8 cellular contexts compared by ENCODE assay signal in genomic region chr18:3453540-3454364, GRCh38. TPM values are rescaled to one million over a fixed set of nuclear protein-coding genes. Genes with fewer than 3 reads are reported as not detected.
DNase-seq lines count a peak whose midpoint lies in the region; ATAC-seq, FAIRE-seq and TF ChIP-seq lines count a peak whose summit lies in the region.

No MANE protein-coding gene starts in this region.

- H3K9ac ChIP-seq in HepG2 (ENCODE audit: insufficient read depth, low read depth, low read length), result peak overlapping the region; percentile 96

- intact Hi-C loops in HepG2 (cut with micrococcal nuclease; ENCODE audit: unreplicated experiment), result loop anchor here (1.0 kb wide), 3 partner anchors 12 to 213 kb away; no protein-coding TSS in a partner anchor

- H3K9me3 Mint-ChIP-seq in stimulated activated memory B cell treated with anti-CD40 and anti-IgM and Interleukin-4, amounts not matched to agents 10 μg/mL and 1 μg/mL and 100 μg/mL, for 72 hours, result no peaks in the 10 kb centered on the region

- FAIRE-seq in HepG2 (lab: Jason Lieb, UNC), result peak; percentile 93

- peaks cover 87% of the 10 kb centered on the region for H3K79me2 ChIP-seq in HepG2 (ENCODE audit: insufficient read depth, low read length)

- no peaks in the 10 kb centered on the region for H3K9me3 ChIP-seq in HepG2 (ENCODE audit: low read length)

- BruUV-seq in HepG2 (replicated peaks; lab: Mats Ljungman, UMichigan), result TSS peak; percentile 1

- POLR2A ChIA-PET in HepG2 (lab: Yijun Ruan, JAX), result interaction anchor here (0.8 to 5.8 kb wide), 14 partner anchors 22 to 211 kb away, joined by 3 to 79 read pairs (median 4); partner anchors contain the start of gene MYL12A

- peak overlapping the region; percentile 90 for H3K27ac ChIP-seq in HepG2 (ENCODE audit: extremely low read length, insufficient read depth, low read length)

- peaks cover 41% of the 10 kb centered on the region for H3K4me1 ChIP-seq in HepG2 (ENCODE audit: insufficient read depth, low read length)

- TF ChIP-seq POLR2A in HepG2 (IDR thresholded peaks at IDR 0.05; ENCODE audit: insufficient read depth in 1 of 2, low read depth in 2 of 2, low read length in 2 of 2), result peak in 1 of 2 experiments; percentile 66; a peak in 1 of 4 replicates

- in situ Hi-C loops in HepG2 (cut with HindIII; ENCODE audit: extremely low pct_ligation_motif_present, low pct_unique_long_range_greater_than_20kb), result loop anchor here (5.0 to 25.0 kb wide), 5 partner anchors 139 to 391 kb away; no protein-coding TSS in a partner anchor

- H3K36me3 ChIP-seq in H7 (replicated peaks; ENCODE audit: control insufficient read depth, insufficient read depth, low read length) (peaks cover 22% of the 10 kb centered on the region), HepG2 (replicated peaks in 1 of 2; ENCODE audit: control insufficient read depth in 1 of 2, insufficient read depth in 2 of 2, low read length in 2 of 2) (peaks cover 5 to 25% of the 10 kb centered on the region in 2 experiments; a peak in 4 of 5 replicates)

- TF ChIP-seq EP300 in HepG2 (IDR thresholded peaks at IDR 0.05; ENCODE audit: low read depth in 2 of 2, low read length in 2 of 2), result peak in 1 of 2 experiments; percentile 49; a peak in 1 of 4 replicates
- TF ChIP-seq EP300 in HepG2 (CRISPR knock-in tag; IDR thresholded peaks at IDR 0.05; ENCODE audit: borderline replicate concordance), result no peak

- peak; percentile 97 for DNase-seq in AG09319 (ENCODE audit: extremely low read depth, low read depth)
- no peak for DNase-seq in H7
- DNase-seq in choroid plexus epithelial cell (ENCODE audit: low read depth), result peak; percentile 96
- DNase-seq in HepG2 (ENCODE audit: low spot score), result peak; percentile 96
- DNase-seq in iPS-NIHi11 (ENCODE audit: low spot score), result no peak
- no peak for DNase-seq in SHP77 (lab: John Stamatoyannopoulos, UW)

- H3K4me2 ChIP-seq in HepG2 (ENCODE audit: low read depth, low read length), result peak overlapping the region; percentile 72

- peaks cover 28% of the 10 kb centered on the region for H3K36me3 Mint-ChIP-seq in stimulated activated memory B cell treated with anti-CD40 and anti-IgM and Interleukin-4, amounts not matched to agents 10 μg/mL and 1 μg/mL and 100 μg/mL, for 72 hours

- ATAC-seq in SK-N-SH treated with all-trans-retinoic acid at 6 μM for 48 hours, result peak; percentile 15
- ATAC-seq in HepG2, result peak; percentile 25
- ATAC-seq in stimulated activated memory B cell treated with anti-CD40 and anti-IgM and Interleukin-4, amounts not matched to agents 10 μg/mL and 1 μg/mL and 100 μg/mL, for 72 hours, result peak; percentile 22

- peaks cover 37% of the 10 kb centered on the region for H3K4me1 Mint-ChIP-seq in stimulated activated memory B cell treated with anti-CD40 and anti-IgM and Interleukin-4, amounts not matched to agents 10 μg/mL and 1 μg/mL and 100 μg/mL, for 72 hours

- H3K27me3 Mint-ChIP-seq in stimulated activated memory B cell treated with anti-CD40 and anti-IgM and Interleukin-4, amounts not matched to agents 10 μg/mL and 1 μg/mL and 100 μg/mL, for 72 hours, result no peaks in the 10 kb centered on the region

- no peak for TF ChIP-seq CTCF in AG09319 (IDR thresholded peaks at IDR 0.05; ENCODE audit: low read depth, low read length)
- TF ChIP-seq CTCF in choroid plexus epithelial cell (conservative IDR thresholded peaks at IDR 0.05; ENCODE audit: low read depth, low read length), result no peak
- no peak for TF ChIP-seq CTCF in HepG2 (CRISPR knock-in tag; IDR thresholded peaks at IDR 0.05)

- H3K4me3 ChIP-seq in H7 (ENCODE audit: insufficient read depth, low read depth, low read length) (peak overlapping the region; percentile 54), choroid plexus epithelial cell (ENCODE audit: low read depth, low read length) (peak overlapping the region; percentile 94), HepG2 (replicated peaks in 1 of 3; ENCODE audit: insufficient read depth in 1 of 3, low read depth in 2 of 3, low read length in 3 of 3) (peak overlapping the region; percentile 82 to 93 (median 93))

- H3K27me3 ChIP-seq in H7 (ENCODE audit: control insufficient read depth, insufficient read depth, low read length) (no peaks in the 10 kb centered on the region), HepG2 (ENCODE audit: control insufficient read depth in 1 of 2, insufficient read depth in 2 of 2, low read length in 2 of 2) (no peaks in the 10 kb centered on the region; a peak in 1 of 5 replicates)

- peaks cover 39% of the 10 kb centered on the region for H4K20me1 ChIP-seq in HepG2 (ENCODE audit: insufficient read depth, low read length)

- CTCF ChIA-PET in HepG2 (lab: Yijun Ruan, JAX; ENCODE audit: low intra/inter-chr PET ratio, low total read pairs), result no interaction called here

- TF ChIP-seq RAD21 in HepG2 (CRISPR knock-in tag; IDR thresholded peaks at IDR 0.05), result no peak

- H2AFZ ChIP-seq in HepG2 (ENCODE audit: low read length), result no peak overlapping the region

- H3K27ac Mint-ChIP-seq in stimulated activated memory B cell treated with anti-CD40 and anti-IgM and Interleukin-4, amounts not matched to agents 10 μg/mL and 1 μg/mL and 100 μg/mL, for 72 hours, result peak overlapping the region; percentile 99

- WGBS in HepG2 (ENCODE audit: low lambda C conversion rate), result 3% methylated on average over 19 of the region's 21 CpGs

- peak overlapping the region; percentile 92 for H3K4me3 Mint-ChIP-seq in stimulated activated memory B cell treated with anti-CD40 and anti-IgM and Interleukin-4, amounts not matched to agents 10 μg/mL and 1 μg/mL and 100 μg/mL, for 72 hours

TF ChIP-seq in SK-N-SH treated with all-trans-retinoic acid at 6 μM for 48 hours, 23 proteins besides CTCF, POLR2A, EP300 and RAD21 (continues in another document):
- TF ChIP-seq PPARA (CRISPR knock-in tag; IDR thresholded peaks at IDR 0.05; ENCODE audit: borderline replicate concordance), result no peak
- TF ChIP-seq ZC3H10 (CRISPR knock-in tag; IDR thresholded peaks at IDR 0.05), result no peak
- TF ChIP-seq TOX (CRISPR knock-in tag; IDR thresholded peaks at IDR 0.05; ENCODE audit: borderline replicate concordance), result no peak
- no peak for TF ChIP-seq BACH2 (CRISPR knock-in tag; IDR thresholded peaks at IDR 0.05; ENCODE audit: borderline replicate concordance)
- TF ChIP-seq SNAI2 (CRISPR knock-in tag; IDR thresholded peaks at IDR 0.05), result no peak
- no peak for TF ChIP-seq CSDC2 (CRISPR knock-in tag; IDR thresholded peaks at IDR 0.05)
- no peak for TF ChIP-seq ARNTL (CRISPR knock-in tag; IDR thresholded peaks at IDR 0.05; ENCODE audit: borderline replicate concordance, low read depth)
- TF ChIP-seq ZFP30 (CRISPR knock-in tag; IDR thresholded peaks at IDR 0.05), result no peak

TF ChIP-seq in HepG2, 621 proteins besides CTCF, POLR2A, EP300 and RAD21 (continues in another document):
- no peak for TF ChIP-seq SRSF4 (IDR thresholded peaks at IDR 0.05; ENCODE audit: low read depth, low read length, poor library complexity, severe bottlenecking)
- TF ChIP-seq THAP11 (CRISPR knock-in tag; IDR thresholded peaks at IDR 0.05), result peak; percentile 34; the same call in 1 of the 2 replicates
- TF ChIP-seq PPARG (CRISPR knock-in tag; conservative IDR thresholded peaks at IDR 0.05), result peak; percentile 85
- TF ChIP-seq ZGPAT (CRISPR knock-in tag; IDR thresholded peaks at IDR 0.05), result peak; percentile 35
- peak; percentile 42; the same call in 1 of the 2 replicates for TF ChIP-seq RARA (CRISPR knock-in tag; IDR thresholded peaks at IDR 0.05)
- TF ChIP-seq SP5 (CRISPR knock-in tag; IDR thresholded peaks at IDR 0.05; ENCODE audit: borderline replicate concordance, low read depth), result peak; percentile 46; the same call in 1 of the 2 replicates
- TF ChIP-seq CEBPB (IDR thresholded peaks at IDR 0.05; ENCODE audit: borderline replicate concordance, low read depth, low read length), result peak; percentile 87
- no peak for TF ChIP-seq ZNF326 (CRISPR knock-in tag; IDR thresholded peaks at IDR 0.05; ENCODE audit: borderline replicate concordance)
- peak; percentile 69; the same call in 1 of the 2 replicates for TF ChIP-seq NCOR1 (IDR thresholded peaks at IDR 0.05; ENCODE audit: borderline replicate concordance, low read length)

RNA-seq across cellular contexts. Expression of gene TGIF1, which starts 3.8 kb away (rescaled TPM):
- total RNA-seq in H7 (2014; rRNA removed; shearing (Covaris generic)), result 329 and 333 TPM in 2 replicates
- 44.0 and 50.0 TPM in 2 replicates for total RNA-seq in HepG2 (2016; rRNA removed; fragmentation: Illumina TruSeq; extraction: Trizol)
- total RNA-seq in HepG2 (2016; cell fraction: cytosol; rRNA removed; fragmentation: Illumina TruSeq; extraction: Trizol; ENCODE audit: low read depth), result 15.3 and 17.9 TPM in 2 replicates
- 39.7 and 48.5 TPM in 2 replicates for total RNA-seq in HepG2 (2016; cell fraction: insoluble cytoplasmic fraction; rRNA removed; fragmentation: Illumina TruSeq; extraction: Trizol)
- total RNA-seq in HepG2 (2016; cell fraction: membrane; rRNA removed; fragmentation: Illumina TruSeq; extraction: Trizol), result 31.9 and 33.8 TPM in 2 replicates
- total RNA-seq in HepG2 (2016; cell fraction: nucleus; rRNA removed; fragmentation: Illumina TruSeq; extraction: Trizol), result 48.5 and 49.4 TPM in 2 replicates
- 76.1 and 76.3 TPM in 2 replicates for polyA plus RNA-seq in HepG2 (2011; rRNA removed)
- polyA plus RNA-seq in HepG2 (2011; cell fraction: cytosol; rRNA removed), result 82.7 and 83.0 TPM in 2 replicates
- polyA plus RNA-seq in HepG2 (2011; cell fraction: nucleus; rRNA removed), result 170 and 172 TPM in 2 replicates
- polyA plus RNA-seq in HepG2 (2012), result 35.4 and 51.3 TPM in 2 replicates
- polyA plus RNA-seq in HepG2 (2016; cell fraction: cytosol; fragmentation: Illumina TruSeq; extraction: Trizol; ENCODE audit: low read depth), result 8.5 and 8.6 TPM in 2 replicates
- 37.9 and 44.1 TPM in 2 replicates for polyA plus RNA-seq in HepG2 (2016; cell fraction: insoluble cytoplasmic fraction; fragmentation: Illumina TruSeq; extraction: Trizol; ENCODE audit: low read depth)
- polyA plus RNA-seq in HepG2 (2016; cell fraction: membrane; fragmentation: Illumina TruSeq; extraction: Trizol; ENCODE audit: low read depth), result 16.3 and 18.7 TPM in 2 replicates
- polyA plus RNA-seq in HepG2 (2016; cell fraction: nucleus; fragmentation: Illumina TruSeq; extraction: Trizol; ENCODE audit: insufficient read depth, low read depth), result 82.0 and 82.8 TPM in 2 replicates
- 89.5 and 113 TPM in 2 replicates for polyA minus RNA-seq in HepG2 (2011; rRNA and poly(A)+ RNA removed; ENCODE audit: low replicate concordance)
- polyA minus RNA-seq in HepG2 (2011; cell fraction: cytosol; rRNA and poly(A)+ RNA removed), result 43.2 and 45.1 TPM in 2 replicates
- polyA minus RNA-seq in HepG2 (2011; cell fraction: nucleus; rRNA and poly(A)+ RNA removed), result 66.8 and 68.0 TPM in 2 replicates

Comparison
In these comparisons a context has a peak if more than half of its experiments do, and no peak if none do; other contexts are left out.
1. DNase-seq: peak in AG09319 (single experiment), choroid plexus epithelial cell (single experiment) and HepG2 (single experiment); none in H7 (single experiment), iPS-NIHi11 (single experiment) and SHP77 (0 of 2).
2. Peak in every context shown above with its lines, with median percentiles within 50 percentile points of each other: H3K4me3 ChIP-seq and ATAC-seq.